ENCODE assay signal across 16 cellular contexts in the genomic region with DNA sequence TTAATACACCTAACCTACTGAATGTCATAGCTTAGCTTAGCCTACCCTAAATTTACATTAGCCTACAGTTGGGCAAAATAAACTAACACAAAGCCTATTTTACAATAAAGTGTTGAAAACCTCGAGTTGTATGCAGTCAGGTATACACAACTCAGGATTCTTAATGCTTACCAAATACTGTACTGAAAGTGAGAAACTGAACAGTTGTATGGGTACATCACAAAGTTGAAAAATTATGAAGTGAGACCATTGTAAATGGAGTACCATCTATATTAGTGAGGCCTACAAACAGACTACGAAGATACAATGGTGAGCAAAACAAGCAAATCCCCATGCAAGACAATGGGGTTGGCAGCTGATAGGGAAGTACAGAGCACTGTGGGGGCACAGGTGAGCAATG.
DNase-seq lines count a peak whose midpoint lies in the region; ATAC-seq and TF ChIP-seq lines count a peak whose summit lies in the region.
"Had no signal": no experiment of that assay in that cellular context is flagged by ENCODE, and none has a peak within 500 bp of the region (broad histone marks: within the 10 kb centered on the region; RNA-seq: fewer than 3 reads in every experiment).

No MANE protein-coding gene starts in this region.

- peak; percentile 23 for ATAC-seq in GM18505 (IDR thresholded peaks at IDR 0.05; ENCODE audit: unreplicated experiment)
- peak; percentile 38 for ATAC-seq in GM21360 (IDR thresholded peaks at IDR 0.05; ENCODE audit: unreplicated experiment)
- ATAC-seq in HG02885 (IDR thresholded peaks at IDR 0.05; ENCODE audit: poor library complexity, unreplicated experiment): peak; percentile 39
- peak; percentile 12 for ATAC-seq in HG03457 (IDR thresholded peaks at IDR 0.05; ENCODE audit: unreplicated experiment)
- ATAC-seq in activated CD8-positive, alpha-beta T cell treated with anti-CD3 and anti-CD28 coated beads for 36 hours: no peak

- TF ChIP-seq CTCF in activated CD8-positive, alpha-beta T cell treated with anti-CD3 and anti-CD28 coated beads for 36 hours (IDR thresholded peaks at IDR 0.05): no peak

- intact Hi-C loops in activated CD8-positive, alpha-beta T cell treated with anti-CD3 and anti-CD28 coated beads for 36 hours (cut with micrococcal nuclease): no loop called here

- CTCF ChIA-PET in activated CD8-positive, alpha-beta T cell treated with anti-CD3 and anti-CD28 coated beads for 36 hours (lab: Charles Lee): no interaction called here

- H3K27me3 Mint-ChIP-seq in activated CD8-positive, alpha-beta T cell treated with anti-CD3 and anti-CD28 coated beads for 36 hours: peaks cover 6% of the 10 kb centered on the region

- DNase-seq in activated CD8-positive, alpha-beta T cell treated with anti-CD3 and anti-CD28 coated beads for 36 hours: no peak
- no peak for DNase-seq in HUDEP-2 (lab: John Stamatoyannopoulos, UW; ENCODE audit: unreplicated experiment in 76 of 76)
- DNase-seq in H4 (ENCODE audit: low spot score): no peak
- DNase-seq in NCI-H1105 (lab: John Stamatoyannopoulos, UW): no peak
- DNase-seq: activated CD4-positive, alpha-beta T cell treated with anti-CD3 and anti-CD28 coated beads for 4 hours; HCEC 1CT; NCI-H1417; NCI-H510A; posterior cingulate gyrus; RPMI8226 had no signal

- H3K27ac Mint-ChIP-seq in activated CD8-positive, alpha-beta T cell treated with anti-CD3 and anti-CD28 coated beads for 36 hours: no peak overlapping the region
- H3K27ac Mint-ChIP-seq: activated T-helper 1 cell treated with anti-CD3 and anti-CD28 coated beads, Interleukin-12 subunit alpha, Interleukin-12 subunit beta, Interleukin-2, Interleukin-4 antibody, amounts not matched to agents 30 ng/mL and 10 ng/mL and 1 ng/mL, durations not matched to agents 14 hours and 24 hours and 36 hours; T-helper 1 cell treated with Interleukin-12 subunit alpha and Interleukin-12 subunit beta and Interleukin-4 antibody, amounts not matched to agents 30 μg/mL and 1 μg/mL, for 36 hours had no signal

- POLR2A ChIA-PET in activated CD8-positive, alpha-beta T cell treated with anti-CD3 and anti-CD28 coated beads for 36 hours (lab: Charles Lee): no interaction called here

- H3K4me3 Mint-ChIP-seq in activated CD8-positive, alpha-beta T cell treated with anti-CD3 and anti-CD28 coated beads for 36 hours: no peak overlapping the region
- H3K4me3 Mint-ChIP-seq: activated T-helper 1 cell treated with anti-CD3 and anti-CD28 coated beads, Interleukin-12 subunit alpha, Interleukin-12 subunit beta, Interleukin-2, Interleukin-4 antibody, amounts not matched to agents 30 ng/mL and 10 ng/mL and 1 ng/mL, durations not matched to agents 14 hours and 24 hours and 36 hours; T-helper 1 cell treated with Interleukin-12 subunit alpha and Interleukin-12 subunit beta and Interleukin-4 antibody, amounts not matched to agents 30 μg/mL and 1 μg/mL, for 36 hours had no signal

- TF ChIP-seq POLR2A in GM18505 (IDR thresholded peaks at IDR 0.05; ENCODE audit: borderline replicate concordance, extremely low read depth, insufficient read depth, insufficient read length): no peak

- H3K36me3 Mint-ChIP-seq in activated CD8-positive, alpha-beta T cell treated with anti-CD3 and anti-CD28 coated beads for 36 hours (ENCODE audit: low read depth): no peaks in the 10 kb centered on the region

- peaks cover 10% of the 10 kb centered on the region for H3K4me1 Mint-ChIP-seq in activated CD8-positive, alpha-beta T cell treated with anti-CD3 and anti-CD28 coated beads for 36 hours (ENCODE audit: low read depth)

- no peaks in the 10 kb centered on the region for H3K9me3 Mint-ChIP-seq in activated CD8-positive, alpha-beta T cell treated with anti-CD3 and anti-CD28 coated beads for 36 hours
- H3K9me3 Mint-ChIP-seq: activated T-helper 1 cell treated with anti-CD3 and anti-CD28 coated beads, Interleukin-12 subunit alpha, Interleukin-12 subunit beta, Interleukin-2, Interleukin-4 antibody, amounts not matched to agents 30 ng/mL and 10 ng/mL and 1 ng/mL, durations not matched to agents 14 hours and 24 hours and 36 hours; T-helper 1 cell treated with Interleukin-12 subunit alpha and Interleukin-12 subunit beta and Interleukin-4 antibody, amounts not matched to agents 30 μg/mL and 1 μg/mL, for 36 hours had no signal
